32 cellular contexts compared by ENCODE assay signal in genomic region chr9:35852876-35853865, GRCh38. TPM values are rescaled to one million over a fixed set of nuclear protein-coding genes. Genes with fewer than 3 reads are reported as not detected.
DNase-seq lines count a peak whose midpoint lies in the region; ATAC-seq and TF ChIP-seq lines count a peak whose summit lies in the region.
"Had no signal": no experiment of that assay in that cellular context is flagged by ENCODE, and none has a peak within 500 bp of the region (broad histone marks: within the 10 kb centered on the region; RNA-seq: fewer than 3 reads in every experiment).

No MANE protein-coding gene starts in this region.

- H3K27ac Mint-ChIP-seq in chondrocyte (ENCODE audit: unreplicated experiment) (no peak overlapping the region), mesothelial cell of epicardium (no peak overlapping the region), type B pancreatic cell (no peak overlapping the region)
- H3K27ac Mint-ChIP-seq: activated CD8-positive, alpha-beta T cell treated with anti-CD3 and anti-CD28 coated beads for 36 hours; nephron had no signal

- H2AFZ ChIP-seq in IMR-90 (replicated peaks; ENCODE audit: low read length, poor library complexity): no peak overlapping the region

- H3K27ac ChIP-seq in IMR-90 (ENCODE audit: insufficient read depth, low read length): no peak overlapping the region
- H3K27ac ChIP-seq: esophagus squamous epithelium, heart right ventricle, lower lobe of right lung, skin epidermis, suprapubic skin, uterus had no signal

- H3K27me3 Mint-ChIP-seq in chondrocyte (ENCODE audit: low read depth) (no peaks in the 10 kb centered on the region), mesothelial cell of epicardium (ENCODE audit: low read depth) (no peaks in the 10 kb centered on the region), type B pancreatic cell (no peaks in the 10 kb centered on the region)
- H3K27me3 Mint-ChIP-seq: activated CD8-positive, alpha-beta T cell treated with anti-CD3 and anti-CD28 coated beads for 36 hours had no signal

- intact Hi-C loops in IMR-90 (cut with micrococcal nuclease): no loop called here

- no peak overlapping the region for H3K4ac ChIP-seq in IMR-90 (ENCODE audit: low read depth, low read length)

- WGBS in IMR-90 (ENCODE audit: extremely low coverage in 2 of 2, insufficient read length in 1 of 2), 2 experiments: 84% methylated on average over 18 of the region's 25 CpGs; no CpG with 5 or more reads in 1 of the 2 experiments

- H2AK5ac ChIP-seq in IMR-90 (ENCODE audit: low read depth, low read length): no peak overlapping the region

- H3K9ac ChIP-seq in IMR-90 (ENCODE audit: low read depth, low read length): no peak overlapping the region

- in situ Hi-C loops in IMR-90 (cut with MboI; ENCODE audit: low sequenced_read_pairs): no loop called here

- H2BK5ac ChIP-seq in IMR-90 (ENCODE audit: low read depth, low read length, poor library complexity, severe bottlenecking): no peak overlapping the region

- no peak overlapping the region for H4K5ac ChIP-seq in IMR-90 (ENCODE audit: low read depth, low read length)

- no peak for TF ChIP-seq POLR2A in IMR-90 (IDR thresholded peaks at IDR 0.05; ENCODE audit: low read depth, low read length)

- DNase-seq in IMR-90: no peak
- peak; percentile 70 for DNase-seq in chondrocyte (ENCODE audit: low spot score)
- peak; percentile 10 to 33 for DNase-seq in mesothelial cell of epicardium (ENCODE audit: low spot score in 2 of 2, unreplicated experiment in 2 of 2)
- DNase-seq in type B pancreatic cell (ENCODE audit: extremely low spot score, unreplicated experiment): peak; percentile 66
- DNase-seq in NCI-H2171 treated with DMSO at 0.1 percent for 48 hours (lab: John Stamatoyannopoulos, UW): no peak
- no peak for DNase-seq in hepatic stellate cell (ENCODE audit: low spot score)
- DNase-seq: activated CD8-positive, alpha-beta T cell treated with anti-CD3 and anti-CD28 coated beads for 36 hours; activated gamma-delta T cell treated with Interleukin-2 at 50 U/mL for 16 hours; C1 segment of cervical spinal cord; central memory CD4-positive, alpha-beta T cell; COR-L47; esophagus squamous epithelium; foreskin melanocyte; heart right ventricle; lower lobe of right lung; mucosa of descending colon; NCI-H146; NCI-H446; NCI-H748 treated with DMSO at 0.1 percent for 48 hours; SIG-M5; stimulated activated naive CD4-positive, alpha-beta T cell treated with Interleukin-2 at 50 U/mL for 16 hours had no signal

- peaks cover 3% of the 10 kb centered on the region; the same call in 1 of the 2 replicates for H3K36me3 ChIP-seq in IMR-90 (ENCODE audit: control insufficient read depth, insufficient read depth, low read length)
- H3K36me3 ChIP-seq: uterus had no signal

- TF ChIP-seq RAD21 in IMR-90 (IDR thresholded peaks at IDR 0.05; ENCODE audit: low read length): no peak

- H2AK9ac ChIP-seq in IMR-90 (replicated peaks; ENCODE audit: low read depth, low read length, poor library complexity): peak overlapping the region; percentile 53

- no peak overlapping the region for H2BK15ac ChIP-seq in IMR-90 (ENCODE audit: low read depth, low read length)

- H3K4me2 ChIP-seq in IMR-90 (ENCODE audit: low read depth, low read length): no peak overlapping the region

- H4K91ac ChIP-seq in IMR-90 (ENCODE audit: insufficient read depth, low read depth, low read length): no peak overlapping the region

- H3K4me3 ChIP-seq in IMR-90 (ENCODE audit: insufficient read depth, low read depth, low read length): no peak overlapping the region
- H3K4me3 ChIP-seq: esophagus squamous epithelium, heart right ventricle, lower lobe of right lung, mucosa of descending colon, skin epidermis, suprapubic skin, uterus had no signal

- H3K4me3 Mint-ChIP-seq in chondrocyte (ENCODE audit: unreplicated experiment) (no peak overlapping the region), mesothelial cell of epicardium (no peak overlapping the region), type B pancreatic cell (no peak overlapping the region)
- H3K4me3 Mint-ChIP-seq: activated CD8-positive, alpha-beta T cell treated with anti-CD3 and anti-CD28 coated beads for 36 hours; nephron had no signal

- no peaks in the 10 kb centered on the region for H4K20me1 ChIP-seq in IMR-90 (ENCODE audit: insufficient read depth, low read length)

- H3K9me1 ChIP-seq in IMR-90 (ENCODE audit: insufficient read depth, low read length): no peaks in the 10 kb centered on the region

- H3K23ac ChIP-seq in IMR-90 (ENCODE audit: low read depth, low read length): no peak overlapping the region

- peaks cover 5% of the 10 kb centered on the region for H3K36me3 Mint-ChIP-seq in chondrocyte (ENCODE audit: low read depth)
- H3K36me3 Mint-ChIP-seq in mesothelial cell of epicardium: peaks cover 16% of the 10 kb centered on the region
- peaks cover 3% of the 10 kb centered on the region for H3K36me3 Mint-ChIP-seq in type B pancreatic cell

- no peak overlapping the region for H3K14ac ChIP-seq in IMR-90 (replicated peaks; ENCODE audit: low read depth, low read length)

- TF ChIP-seq CTCF in IMR-90 (conservative IDR thresholded peaks at IDR 0.05; ENCODE audit: low read depth, low read length): no peak
- no peak for TF ChIP-seq CTCF in chondrocyte (IDR thresholded peaks at IDR 0.05)
- no peak for TF ChIP-seq CTCF in mesothelial cell of epicardium (IDR thresholded peaks at IDR 0.05; ENCODE audit: unreplicated experiment)
- no peak for TF ChIP-seq CTCF in type B pancreatic cell (conservative IDR thresholded peaks at IDR 0.05)

- H3K18ac ChIP-seq in IMR-90 (ENCODE audit: low read depth, low read length): no peak overlapping the region

- no peaks in the 10 kb centered on the region; the same call in 1 of the 2 replicates for H3K27me3 ChIP-seq in IMR-90 (ENCODE audit: control insufficient read depth, insufficient read depth, low read length)
- H3K27me3 ChIP-seq: suprapubic skin, uterus had no signal

- POLR2A ChIA-PET in IMR-90 (lab: Charles Lee; ENCODE audit: unreplicated experiment): no interaction called here

- H2BK20ac ChIP-seq in IMR-90 (ENCODE audit: low read depth, low read length): no peak overlapping the region

- H3K9me3 ChIP-seq in IMR-90 (ENCODE audit: control insufficient read depth, insufficient read depth, low read length): no peaks in the 10 kb centered on the region
- H3K9me3 ChIP-seq: esophagus squamous epithelium, heart right ventricle, lower lobe of right lung, mucosa of descending colon, suprapubic skin, uterus had no signal

- no peak overlapping the region for H2BK120ac ChIP-seq in IMR-90 (ENCODE audit: low read depth, low read length)

- no peaks in the 10 kb centered on the region for H3K4me1 ChIP-seq in IMR-90 (ENCODE audit: control insufficient read depth, insufficient read depth, low read length)
- H3K4me1 ChIP-seq: lower lobe of right lung, suprapubic skin, uterus had no signal

- no TSS peak for BruUV-seq in IMR-90 (replicated peaks; lab: Mats Ljungman, UMichigan)

- no peak overlapping the region for H3K56ac ChIP-seq in IMR-90 (ENCODE audit: extremely low read depth, insufficient read depth, low read length)

- H3K4me1 Mint-ChIP-seq in chondrocyte (ENCODE audit: low read depth): peaks cover 3% of the 10 kb centered on the region
- H3K4me1 Mint-ChIP-seq in mesothelial cell of epicardium: no peaks in the 10 kb centered on the region
- no peaks in the 10 kb centered on the region for H3K4me1 Mint-ChIP-seq in type B pancreatic cell (ENCODE audit: unreplicated experiment)

- H3K9me3 Mint-ChIP-seq in chondrocyte (ENCODE audit: low read depth) (no peaks in the 10 kb centered on the region), mesothelial cell of epicardium (no peaks in the 10 kb centered on the region), type B pancreatic cell (no peaks in the 10 kb centered on the region)
- H3K9me3 Mint-ChIP-seq: activated CD8-positive, alpha-beta T cell treated with anti-CD3 and anti-CD28 coated beads for 36 hours; nephron had no signal

- ATAC-seq in IMR-90 (ENCODE audit: low read depth) (no peak), HG03565 (IDR thresholded peaks at IDR 0.05; ENCODE audit: unreplicated experiment) (no peak)
- ATAC-seq: activated CD8-positive, alpha-beta T cell treated with anti-CD3 and anti-CD28 coated beads for 36 hours; lower lobe of right lung; mucosa of descending colon had no signal

- H3K79me1 ChIP-seq in IMR-90 (ENCODE audit: low read depth in 1 of 2, low read length in 2 of 2): no peaks in the 10 kb centered on the region

- CTCF ChIA-PET in IMR-90 (lab: Yijun Ruan, JAX): no interaction called here

- dilution Hi-C loops in IMR-90 (cut with HindIII; ENCODE audit: low sequenced_read_pairs, unreplicated experiment): no loop called here

- no peak overlapping the region for H4K8ac ChIP-seq in IMR-90 (ENCODE audit: low read depth in 2 of 2, low read length in 2 of 2)

RNA-seq across cellular contexts. Expression of gene OR13J1, which starts 17.0 kb away (rescaled TPM):
- total RNA-seq in IMR-90 (2012; rRNA removed): not detected in 2 replicates
- polyA plus RNA-seq in IMR-90 (2012; rRNA removed): not detected in 2 replicates
- not detected in 2 replicates for polyA plus RNA-seq in IMR-90 (2012; cell fraction: cytosol; rRNA removed)
- not detected in 2 replicates for polyA plus RNA-seq in IMR-90 (2012; cell fraction: nucleus; rRNA removed; ENCODE audit: low replicate concordance)
- not detected in 3 replicates for total RNA-seq in chondrocyte
- not detected in 3 replicates for total RNA-seq in mesothelial cell of epicardium
- not detected in 2 replicates for total RNA-seq in type B pancreatic cell (ENCODE audit: low replicate concordance)
- total RNA-seq: activated CD8-positive, alpha-beta T cell treated with anti-CD3 and anti-CD28 coated beads for 36 hours; dermis microvascular lymphatic vessel endothelial cell; esophagus squamous epithelium; G401; heart right ventricle; kidney epithelial cell; lower lobe of right lung; mucosa of descending colon; osteoblast; renal cortical epithelial cell; suprapubic skin; uterus had no signal
- polyA plus RNA-seq: AG04450, heart right ventricle had no signal

RNA-seq across cellular contexts. Expression of gene TMEM8B, which starts 24.1 kb away (rescaled TPM):
- total RNA-seq in IMR-90 (2012; rRNA removed): 0.56 and 0.72 TPM in 2 replicates
- polyA plus RNA-seq in IMR-90 (2012; rRNA removed): 8.2 and 8.3 TPM in 2 replicates
- polyA plus RNA-seq in IMR-90 (2012; cell fraction: cytosol; rRNA removed): 4.6 and 10.5 TPM in 2 replicates
- 24.1 and 54.4 TPM in 2 replicates for polyA plus RNA-seq in IMR-90 (2012; cell fraction: nucleus; rRNA removed; ENCODE audit: low replicate concordance)
- total RNA-seq in chondrocyte: 17.4 to 18.2 TPM (median 18.1 TPM) in 3 replicates
- total RNA-seq in mesothelial cell of epicardium: 44.4 to 47.9 TPM (median 45.0 TPM) in 3 replicates
- total RNA-seq in type B pancreatic cell (ENCODE audit: low replicate concordance): 13.8 and 27.2 TPM in 2 replicates

RNA-seq across cellular contexts. Expression of gene FAM221B, which starts 24.6 kb away (rescaled TPM):
- not detected in 2 replicates for total RNA-seq in IMR-90 (2012; rRNA removed)
- not detected in 2 replicates for polyA plus RNA-seq in IMR-90 (2012; rRNA removed)
- polyA plus RNA-seq in IMR-90 (2012; cell fraction: cytosol; rRNA removed): not detected in 2 replicates
- not detected in 2 replicates for polyA plus RNA-seq in IMR-90 (2012; cell fraction: nucleus; rRNA removed; ENCODE audit: low replicate concordance)
- total RNA-seq in chondrocyte: not detected in 3 replicates
- total RNA-seq in mesothelial cell of epicardium: 0.07 TPM in 1 of 3 replicates, not detected in the others
- total RNA-seq in type B pancreatic cell (ENCODE audit: low replicate concordance): 1.1 TPM in 1 of 2 replicates, not detected in the other
- total RNA-seq: activated CD8-positive, alpha-beta T cell treated with anti-CD3 and anti-CD28 coated beads for 36 hours; dermis microvascular lymphatic vessel endothelial cell; esophagus squamous epithelium; G401; heart right ventricle; kidney epithelial cell; osteoblast; renal cortical epithelial cell; suprapubic skin; uterus had no signal
- polyA plus RNA-seq: AG04450, heart right ventricle had no signal

RNA-seq across cellular contexts. Expression of gene HINT2, which starts 38.3 kb away (rescaled TPM):
- 6.7 and 7.5 TPM in 2 replicates for total RNA-seq in IMR-90 (2012; rRNA removed)
- polyA plus RNA-seq in IMR-90 (2012; rRNA removed): 17.4 and 20.6 TPM in 2 replicates
- polyA plus RNA-seq in IMR-90 (2012; cell fraction: cytosol; rRNA removed): 26.5 and 46.4 TPM in 2 replicates
- polyA plus RNA-seq in IMR-90 (2012; cell fraction: nucleus; rRNA removed; ENCODE audit: low replicate concordance): 10.9 and 11.6 TPM in 2 replicates
- 30.3 to 32.8 TPM (median 32.0 TPM) in 3 replicates for total RNA-seq in chondrocyte
- 29.3 to 31.3 TPM (median 30.7 TPM) in 3 replicates for total RNA-seq in mesothelial cell of epicardium
- 41.7 and 51.1 TPM in 2 replicates for total RNA-seq in type B pancreatic cell (ENCODE audit: low replicate concordance)

RNA-seq across cellular contexts. Expression of gene SPAG8, which starts 41.1 kb away (rescaled TPM):
- total RNA-seq in IMR-90 (2012; rRNA removed) (0.28 and 0.72 TPM in 2 replicates), chondrocyte (0.30 to 3.3 TPM (median 0.82 TPM) in 3 replicates), mesothelial cell of epicardium (0.89 to 1.6 TPM (median 1.4 TPM) in 3 replicates), type B pancreatic cell (ENCODE audit: low replicate concordance) (0.71 and 14.2 TPM in 2 replicates)
- polyA plus RNA-seq in IMR-90 (2012; rRNA removed): 0.62 and 0.84 TPM in 2 replicates
- 0.35 and 0.49 TPM in 2 replicates for polyA plus RNA-seq in IMR-90 (2012; cell fraction: cytosol; rRNA removed)
- 4.4 and 5.1 TPM in 2 replicates for polyA plus RNA-seq in IMR-90 (2012; cell fraction: nucleus; rRNA removed; ENCODE audit: low replicate concordance)
- total RNA-seq: dermis microvascular lymphatic vessel endothelial cell, esophagus squamous epithelium, kidney epithelial cell had no signal

Comparison
In these comparisons a context has a peak if more than half of its experiments do, and no peak if none do; other contexts are left out.
1. DNase-seq: peak in chondrocyte (single experiment), mesothelial cell of epicardium (2 of 2) and type B pancreatic cell (single experiment); none in IMR-90 (single experiment), NCI-H2171 treated with DMSO at 0.1 percent for 48 hours (single experiment) and hepatic stellate cell (single experiment).